In genomic region chr12:39442895-39443703, GRCh38 we compare ENCODE assay signal across 9 cellular contexts. TPM values are rescaled to one million over a fixed set of nuclear protein-coding genes. Genes with fewer than 3 reads are reported as not detected.
A peak's percentile ranks its signal among the peaks of the same experiment; 100 is the strongest.
DNase-seq lines count a peak whose midpoint lies in the region; ATAC-seq, FAIRE-seq and TF ChIP-seq lines count a peak whose summit lies in the region.
"Had no signal": no experiment of that assay in that cellular context is flagged by ENCODE, and none has a peak within 500 bp of the region (broad histone marks: within the 10 kb centered on the region; RNA-seq: fewer than 3 reads in every experiment).

Gene KIF21A (minus strand): TSS chr12:39443120. CDS start chr12:39442970, 150 bp downstream.

- H3K27me3 ChIP-seq in HepG2 (ENCODE audit: control insufficient read depth in 1 of 2, insufficient read depth in 2 of 2, low read length in 2 of 2), result no peaks in the 10 kb centered on the region; a peak in 1 of 5 replicates

- no peaks in the 10 kb centered on the region for H3K9me3 ChIP-seq in HepG2 (ENCODE audit: low read length)

- FAIRE-seq in HepG2 (lab: Jason Lieb, UNC), result no peak
- FAIRE-seq: colon had no signal

- intact Hi-C loops in dendritic cell treated with granulocyte-macrophage colony-stimulating factor and Interleukin-4, amounts not matched to agents 40 ng/mL and 50 ng/mL, for 4 days (cut with micrococcal nuclease), result no loop called here
- intact Hi-C loops in HepG2 (cut with micrococcal nuclease; ENCODE audit: unreplicated experiment), result loop anchor here (2.0 to 5.0 kb wide), 6 partner anchors 16 to 659 kb away; no protein-coding TSS in a partner anchor

- TF ChIP-seq CTCF in HepG2 (CRISPR knock-in tag; IDR thresholded peaks at IDR 0.05), result peak; percentile 58

- peak within 1 kb of the TSS; percentile 89 for H3K4me2 ChIP-seq in HepG2 (ENCODE audit: low read depth, low read length)

- TF ChIP-seq POLR2A in HepG2 (IDR thresholded peaks at IDR 0.05; ENCODE audit: insufficient read depth in 1 of 2, low read depth in 2 of 2, low read length in 2 of 2), result peak; percentile 91 to 95

- H3K4me1 ChIP-seq in HepG2 (ENCODE audit: insufficient read depth, low read length), result peaks cover 38% of the 10 kb centered on the region

- POLR2A ChIA-PET in HepG2 (lab: Yijun Ruan, JAX), result interaction anchor here (0.8 to 3.0 kb wide), 10 partner anchors 10 to 559 kb away, joined by 3 to 32 read pairs (median 4); no protein-coding TSS in a partner anchor

- BruUV-seq in HepG2 (replicated peaks; lab: Mats Ljungman, UMichigan), result no TSS peak

- peak within 1 kb of the TSS; percentile 99 for H2AFZ ChIP-seq in HepG2 (ENCODE audit: low read length)

- TF ChIP-seq RAD21 in HepG2 (CRISPR knock-in tag; IDR thresholded peaks at IDR 0.05), result peak; percentile 81

- H3K27me3 Mint-ChIP-seq in dendritic cell treated with granulocyte-macrophage colony-stimulating factor and Interleukin-4, amounts not matched to agents 40 ng/mL and 50 ng/mL, for 4 days, result peaks cover 33% of the 10 kb centered on the region

- H3K36me3 ChIP-seq in HepG2 (replicated peaks in 1 of 2; ENCODE audit: control insufficient read depth in 1 of 2, insufficient read depth in 2 of 2, low read length in 2 of 2), result no peaks in the 10 kb centered on the region

- no peaks in the 10 kb centered on the region for H3K9me3 Mint-ChIP-seq in dendritic cell treated with granulocyte-macrophage colony-stimulating factor and Interleukin-4, amounts not matched to agents 40 ng/mL and 50 ng/mL, for 4 days

- DNase-seq in AG20443 (ENCODE audit: low spot score), result peak; percentile 96
- peak; percentile 85 for DNase-seq in NCI-H510A (lab: John Stamatoyannopoulos, UW)
- DNase-seq in activated CD4-positive, alpha-beta T cell treated with anti-CD3 and anti-CD28 coated beads, Interleukin-2, amount 50 U/mL, for 24 hours (ENCODE audit: low read depth in 1 of 2, low spot score in 1 of 2), result peak; percentile 79 to 82
- peak; percentile 88 for DNase-seq in HepG2 (ENCODE audit: low spot score)
- peak; percentile 87 for DNase-seq in stimulated activated CD4-positive, alpha-beta T cell treated with anti-CD3 and anti-CD28 coated beads, Interleukin-4, amount 100 ng/mL, for 1 hour

- peak within 1 kb of the TSS; percentile 80 to 95 (median 93) for H3K4me3 ChIP-seq in HepG2 (replicated peaks in 1 of 3; ENCODE audit: insufficient read depth in 1 of 3, low read depth in 2 of 3, low read length in 3 of 3)

- WGBS in HepG2 (ENCODE audit: low lambda C conversion rate), result 0% methylated on average over 12 of the region's 91 CpGs

- H3K4me3 Mint-ChIP-seq in dendritic cell treated with granulocyte-macrophage colony-stimulating factor and Interleukin-4, amounts not matched to agents 40 ng/mL and 50 ng/mL, for 4 days, result peak within 1 kb of the TSS; percentile 78

- peak; percentile 88 for ATAC-seq in GM19043 (IDR thresholded peaks at IDR 0.05; ENCODE audit: low read depth, unreplicated experiment)
- ATAC-seq in HG03354 (IDR thresholded peaks at IDR 0.05; ENCODE audit: poor library complexity, severe bottlenecking, unreplicated experiment), result peak; percentile 95
- ATAC-seq in HepG2, result peak; percentile 94

- in situ Hi-C loops in HepG2 (cut with HindIII; ENCODE audit: extremely low pct_ligation_motif_present, low pct_unique_long_range_greater_than_20kb), result no loop called here

- H3K27ac Mint-ChIP-seq in dendritic cell treated with granulocyte-macrophage colony-stimulating factor and Interleukin-4, amounts not matched to agents 40 ng/mL and 50 ng/mL, for 4 days, result peak within 1 kb of the TSS; percentile 63

- CTCF ChIA-PET in HepG2 (lab: Yijun Ruan, JAX; ENCODE audit: low intra/inter-chr PET ratio, low total read pairs), result interaction anchor here (0.7 to 1.5 kb wide), 2 partner anchors 16 to 125 kb away, joined by 3 to 6 read pairs; no protein-coding TSS in a partner anchor

- peak within 1 kb of the TSS; percentile 100 for H3K27ac ChIP-seq in HepG2 (ENCODE audit: extremely low read length, insufficient read depth, low read length)

- peaks cover 42% of the 10 kb centered on the region for H3K79me2 ChIP-seq in HepG2 (ENCODE audit: insufficient read depth, low read length)

- no peaks in the 10 kb centered on the region for H3K36me3 Mint-ChIP-seq in dendritic cell treated with granulocyte-macrophage colony-stimulating factor and Interleukin-4, amounts not matched to agents 40 ng/mL and 50 ng/mL, for 4 days (ENCODE audit: low read depth)

- 0 out of 2 replicates have a peak, but pooled peaks cover 2% of the 10 kb centered on the region for H4K20me1 ChIP-seq in HepG2 (ENCODE audit: insufficient read depth, low read length)

- TF ChIP-seq EP300 in HepG2 (IDR thresholded peaks at IDR 0.05; ENCODE audit: low read depth in 2 of 2, low read length in 2 of 2) (peak; percentile 13 to 32; a peak in 2 of 4 replicates), HepG2 (CRISPR knock-in tag; IDR thresholded peaks at IDR 0.05; ENCODE audit: borderline replicate concordance) (no peak)

- peak within 1 kb of the TSS; percentile 95 for H3K9ac ChIP-seq in HepG2 (ENCODE audit: insufficient read depth, low read depth, low read length)

- H3K4me1 Mint-ChIP-seq in dendritic cell treated with granulocyte-macrophage colony-stimulating factor and Interleukin-4, amounts not matched to agents 40 ng/mL and 50 ng/mL, for 4 days (ENCODE audit: low read depth), result peaks cover 14% of the 10 kb centered on the region

TF ChIP-seq in HepG2, 621 proteins besides CTCF, POLR2A, EP300 and RAD21 (continues in another document):
- peak; percentile 57; the same call in 1 of the 2 replicates for TF ChIP-seq ZNF574 (CRISPR knock-in tag; IDR thresholded peaks at IDR 0.05)
- no peak for TF ChIP-seq NFKBIZ (CRISPR knock-in tag; IDR thresholded peaks at IDR 0.05)
- peak; percentile 65; the same call in 1 of the 2 replicates for TF ChIP-seq HMG20B (CRISPR knock-in tag; conservative IDR thresholded peaks at IDR 0.05)
- TF ChIP-seq ZNF124 (CRISPR knock-in tag; IDR thresholded peaks at IDR 0.05), result peak; percentile 81
- TF ChIP-seq SP5 (CRISPR knock-in tag; IDR thresholded peaks at IDR 0.05; ENCODE audit: borderline replicate concordance, low read depth), result peak; percentile 73
- TF ChIP-seq MAZ (IDR thresholded peaks at IDR 0.05; ENCODE audit: borderline replicate concordance, low read depth, low read length), result peak; percentile 92
- no peak; the same call in 1 of the 2 replicates for TF ChIP-seq MAZ (CRISPR knock-in tag; IDR thresholded peaks at IDR 0.05; ENCODE audit: low read depth)
- TF ChIP-seq CREBL2 (CRISPR knock-in tag; IDR thresholded peaks at IDR 0.05; ENCODE audit: borderline replicate concordance), result peak; percentile 41; the same call in 1 of the 2 replicates
- TF ChIP-seq ZSCAN30 (CRISPR knock-in tag; IDR thresholded peaks at IDR 0.05), result peak; percentile 84; the same call in 1 of the 2 replicates
- no peak for TF ChIP-seq SRF (IDR thresholded peaks at IDR 0.05; ENCODE audit: low read depth, low read length)
- peak; percentile 93 for TF ChIP-seq ASH2L (IDR thresholded peaks at IDR 0.05; ENCODE audit: insufficient read length, low read depth, low read length)
- TF ChIP-seq KAT7 (CRISPR knock-in tag; IDR thresholded peaks at IDR 0.05; ENCODE audit: borderline replicate concordance), result no peak; the same call in 1 of the 2 replicates

RNA-seq across cellular contexts. Expression of gene KIF21A, which starts in this region (rescaled TPM):
- total RNA-seq in HepG2 (2016; rRNA removed; fragmentation: Illumina TruSeq; extraction: Trizol), result 39.7 and 55.9 TPM in 2 replicates
- 6.6 and 6.7 TPM in 2 replicates for total RNA-seq in HepG2 (2016; cell fraction: cytosol; rRNA removed; fragmentation: Illumina TruSeq; extraction: Trizol; ENCODE audit: low read depth)
- 38.3 and 52.3 TPM in 2 replicates for total RNA-seq in HepG2 (2016; cell fraction: insoluble cytoplasmic fraction; rRNA removed; fragmentation: Illumina TruSeq; extraction: Trizol)
- total RNA-seq in HepG2 (2016; cell fraction: membrane; rRNA removed; fragmentation: Illumina TruSeq; extraction: Trizol), result 12.4 and 13.0 TPM in 2 replicates
- 48.8 and 49.6 TPM in 2 replicates for total RNA-seq in HepG2 (2016; cell fraction: nucleus; rRNA removed; fragmentation: Illumina TruSeq; extraction: Trizol)
- 17.1 and 20.6 TPM in 2 replicates for polyA plus RNA-seq in HepG2 (2011; rRNA removed)
- 8.0 and 12.8 TPM in 2 replicates for polyA plus RNA-seq in HepG2 (2011; cell fraction: cytosol; rRNA removed)
- 10.3 and 14.8 TPM in 2 replicates for polyA plus RNA-seq in HepG2 (2011; cell fraction: nucleus; rRNA removed)
- 20.4 and 21.5 TPM in 2 replicates for polyA plus RNA-seq in HepG2 (2012)
- 0.51 and 0.53 TPM in 2 replicates for polyA plus RNA-seq in HepG2 (2016; cell fraction: cytosol; fragmentation: Illumina TruSeq; extraction: Trizol; ENCODE audit: low read depth)
- polyA plus RNA-seq in HepG2 (2016; cell fraction: insoluble cytoplasmic fraction; fragmentation: Illumina TruSeq; extraction: Trizol; ENCODE audit: low read depth), result 36.3 and 40.4 TPM in 2 replicates
- 1.8 and 2.8 TPM in 2 replicates for polyA plus RNA-seq in HepG2 (2016; cell fraction: membrane; fragmentation: Illumina TruSeq; extraction: Trizol; ENCODE audit: low read depth)
- polyA plus RNA-seq in HepG2 (2016; cell fraction: nucleus; fragmentation: Illumina TruSeq; extraction: Trizol; ENCODE audit: insufficient read depth, low read depth), result 42.7 and 43.8 TPM in 2 replicates
- polyA minus RNA-seq in HepG2 (2011; rRNA and poly(A)+ RNA removed; ENCODE audit: low replicate concordance), result 9.2 and 26.7 TPM in 2 replicates
- polyA minus RNA-seq in HepG2 (2011; cell fraction: cytosol; rRNA and poly(A)+ RNA removed), result 21.9 and 27.8 TPM in 2 replicates
- 109 and 125 TPM in 2 replicates for polyA minus RNA-seq in HepG2 (2011; cell fraction: nucleus; rRNA and poly(A)+ RNA removed)

Comparison
In these comparisons a context has a peak if more than half of its experiments do, and no peak if none do; other contexts are left out.
1. Peak in every context shown above with its lines: DNase-seq, ATAC-seq, H3K4me3 ChIP-seq and H3K27ac ChIP-seq.